14 cellular contexts compared by ENCODE assay signal in genomic region chr17:83189013-83189672, GRCh38.
DNase-seq lines count a peak whose midpoint lies in the region; ATAC-seq and TF ChIP-seq lines count a peak whose summit lies in the region.
"Had no signal": no experiment of that assay in that cellular context is flagged by ENCODE, and none has a peak within 500 bp of the region (broad histone marks: within the 10 kb centered on the region; RNA-seq: fewer than 3 reads in every experiment).

No MANE protein-coding gene starts in this region.

- H3K4me3 ChIP-seq in body of pancreas: no peak overlapping the region

- no peak for TF ChIP-seq POLR2A in body of pancreas (IDR thresholded peaks at IDR 0.05)

- H3K27ac ChIP-seq in body of pancreas: no peak overlapping the region

- intact Hi-C loops in activated CD8-positive, alpha-beta T cell treated with anti-CD3 and anti-CD28 coated beads for 36 hours (cut with micrococcal nuclease): no loop called here
- intact Hi-C loops in body of pancreas (cut with DNase I): no loop called here

- no peak for TF ChIP-seq CTCF in activated CD8-positive, alpha-beta T cell treated with anti-CD3 and anti-CD28 coated beads for 36 hours (IDR thresholded peaks at IDR 0.05)
- no peak for TF ChIP-seq CTCF in body of pancreas (IDR thresholded peaks at IDR 0.05)
- no peak for TF ChIP-seq CTCF in mesothelial cell of epicardium (IDR thresholded peaks at IDR 0.05; ENCODE audit: unreplicated experiment)

- no peaks in the 10 kb centered on the region for H3K9me3 Mint-ChIP-seq in activated CD8-positive, alpha-beta T cell treated with anti-CD3 and anti-CD28 coated beads, Interleukin-2, amount 10 ng/mL, durations not matched to agents 7 days and 5 days (ENCODE audit: insufficient read depth)
- H3K9me3 Mint-ChIP-seq in activated CD8-positive, alpha-beta T cell treated with anti-CD3 and anti-CD28 coated beads for 36 hours: no peaks in the 10 kb centered on the region
- peaks cover 14% of the 10 kb centered on the region for H3K9me3 Mint-ChIP-seq in mesothelial cell of epicardium
- H3K9me3 Mint-ChIP-seq in stimulated activated naive CD8-positive, alpha-beta T cell treated with anti-CD3 and anti-CD28 coated beads, Interleukin-15, Interleukin-2, amounts not matched to agents 100 ng/mL and 50 ng/mL, for 24 hours: no peaks in the 10 kb centered on the region
- H3K9me3 Mint-ChIP-seq: CD8-positive, alpha-beta memory T cell had no signal

- CTCF ChIA-PET in activated CD8-positive, alpha-beta T cell treated with anti-CD3 and anti-CD28 coated beads, Interleukin-2, amount 10 ng/mL, durations not matched to agents 7 days and 5 days (lab: Charles Lee): no interaction called here
- CTCF ChIA-PET in activated CD8-positive, alpha-beta T cell treated with anti-CD3 and anti-CD28 coated beads for 36 hours (lab: Charles Lee): no interaction called here

- POLR2A ChIA-PET in activated CD8-positive, alpha-beta T cell treated with anti-CD3 and anti-CD28 coated beads, Interleukin-2, amount 10 ng/mL, durations not matched to agents 7 days and 5 days (lab: Charles Lee): no interaction called here
- POLR2A ChIA-PET in activated CD8-positive, alpha-beta T cell treated with anti-CD3 and anti-CD28 coated beads for 36 hours (lab: Charles Lee): interaction anchor here (1.0 kb wide), 2 partner anchors 9 to 10 kb away, joined by 3 to 4 read pairs; no protein-coding TSS in a partner anchor

- H3K9me3 ChIP-seq in body of pancreas: no peaks in the 10 kb centered on the region

- no peaks in the 10 kb centered on the region for H3K36me3 ChIP-seq in body of pancreas (replicated peaks in 1 of 2; ENCODE audit: insufficient read depth in 1 of 2, low read depth in 2 of 2)

- peaks cover 10% of the 10 kb centered on the region for H3K27me3 Mint-ChIP-seq in activated CD8-positive, alpha-beta T cell treated with anti-CD3 and anti-CD28 coated beads, Interleukin-2, amount 10 ng/mL, durations not matched to agents 7 days and 5 days (ENCODE audit: low read depth)
- no peaks in the 10 kb centered on the region for H3K27me3 Mint-ChIP-seq in activated CD8-positive, alpha-beta T cell treated with anti-CD3 and anti-CD28 coated beads for 36 hours
- no peaks in the 10 kb centered on the region for H3K27me3 Mint-ChIP-seq in mesothelial cell of epicardium (ENCODE audit: low read depth)
- no peaks in the 10 kb centered on the region for H3K27me3 Mint-ChIP-seq in stimulated activated naive CD8-positive, alpha-beta T cell treated with anti-CD3 and anti-CD28 coated beads, Interleukin-15, Interleukin-2, amounts not matched to agents 100 ng/mL and 50 ng/mL, for 24 hours

- no peaks in the 10 kb centered on the region for H3K4me1 ChIP-seq in body of pancreas

- no peak for ATAC-seq in activated CD8-positive, alpha-beta T cell treated with anti-CD3 and anti-CD28 coated beads, Interleukin-2, amount 10 ng/mL, durations not matched to agents 7 days and 5 days
- ATAC-seq in activated CD8-positive, alpha-beta T cell treated with anti-CD3 and anti-CD28 coated beads for 36 hours: no peak
- ATAC-seq in body of pancreas: no peak

- DNase-seq in activated CD8-positive, alpha-beta T cell treated with anti-CD3 and anti-CD28 coated beads, Interleukin-2, amount 10 ng/mL, durations not matched to agents 7 days and 5 days: peak; percentile 3
- DNase-seq in activated CD8-positive, alpha-beta T cell treated with anti-CD3 and anti-CD28 coated beads for 36 hours: no peak
- peak in 3 of 4 donors; percentile 1 to 2 (median 1) for DNase-seq in body of pancreas
- DNase-seq in mesothelial cell of epicardium (ENCODE audit: low spot score in 2 of 2, unreplicated experiment in 2 of 2): peak; percentile 16 to 31
- no peak for DNase-seq in hypothalamus (lab: John Stamatoyannopoulos, UW)
- DNase-seq in globus pallidus (ENCODE audit: low spot score): no peak
- DNase-seq in midbrain (lab: John Stamatoyannopoulos, UW): no peak
- DNase-seq: amygdala; CD8-positive, alpha-beta memory T cell; NCI-H1930; NCI-H69; retina; SHP77 had no signal

- no peaks in the 10 kb centered on the region for H3K27me3 ChIP-seq in body of pancreas

- 77 to 80% methylated on average over 17 of the region's 17 CpGs for WGBS in body of pancreas, 2 donors

- H3K4me1 Mint-ChIP-seq in activated CD8-positive, alpha-beta T cell treated with anti-CD3 and anti-CD28 coated beads, Interleukin-2, amount 10 ng/mL, durations not matched to agents 7 days and 5 days (ENCODE audit: low read depth): peaks cover 23% of the 10 kb centered on the region
- H3K4me1 Mint-ChIP-seq in activated CD8-positive, alpha-beta T cell treated with anti-CD3 and anti-CD28 coated beads for 36 hours (ENCODE audit: low read depth): peaks cover 7% of the 10 kb centered on the region
- H3K4me1 Mint-ChIP-seq in mesothelial cell of epicardium: peaks cover 6% of the 10 kb centered on the region
- H3K4me1 Mint-ChIP-seq in stimulated activated naive CD8-positive, alpha-beta T cell treated with anti-CD3 and anti-CD28 coated beads, Interleukin-15, Interleukin-2, amounts not matched to agents 100 ng/mL and 50 ng/mL, for 24 hours (ENCODE audit: low read depth): peaks cover 11% of the 10 kb centered on the region

- no peak overlapping the region for H3K27ac Mint-ChIP-seq in activated CD8-positive, alpha-beta T cell treated with anti-CD3 and anti-CD28 coated beads, Interleukin-2, amount 10 ng/mL, durations not matched to agents 7 days and 5 days
- H3K27ac Mint-ChIP-seq in activated CD8-positive, alpha-beta T cell treated with anti-CD3 and anti-CD28 coated beads for 36 hours: no peak overlapping the region
- H3K27ac Mint-ChIP-seq in mesothelial cell of epicardium: peak overlapping the region; percentile 43
- peak overlapping the region; percentile 47 for H3K27ac Mint-ChIP-seq in stimulated activated naive CD8-positive, alpha-beta T cell treated with anti-CD3 and anti-CD28 coated beads, Interleukin-15, Interleukin-2, amounts not matched to agents 100 ng/mL and 50 ng/mL, for 24 hours

- H3K36me3 Mint-ChIP-seq in activated CD8-positive, alpha-beta T cell treated with anti-CD3 and anti-CD28 coated beads, Interleukin-2, amount 10 ng/mL, durations not matched to agents 7 days and 5 days (ENCODE audit: low read depth): no peaks in the 10 kb centered on the region
- H3K36me3 Mint-ChIP-seq in activated CD8-positive, alpha-beta T cell treated with anti-CD3 and anti-CD28 coated beads for 36 hours (ENCODE audit: low read depth): no peaks in the 10 kb centered on the region
- peaks cover 3% of the 10 kb centered on the region for H3K36me3 Mint-ChIP-seq in mesothelial cell of epicardium
- no peaks in the 10 kb centered on the region for H3K36me3 Mint-ChIP-seq in stimulated activated naive CD8-positive, alpha-beta T cell treated with anti-CD3 and anti-CD28 coated beads, Interleukin-15, Interleukin-2, amounts not matched to agents 100 ng/mL and 50 ng/mL, for 24 hours (ENCODE audit: low read depth)

- H3K4me3 Mint-ChIP-seq in activated CD8-positive, alpha-beta T cell treated with anti-CD3 and anti-CD28 coated beads, Interleukin-2, amount 10 ng/mL, durations not matched to agents 7 days and 5 days: no peak overlapping the region
- H3K4me3 Mint-ChIP-seq in activated CD8-positive, alpha-beta T cell treated with anti-CD3 and anti-CD28 coated beads for 36 hours: no peak overlapping the region
- no peak overlapping the region for H3K4me3 Mint-ChIP-seq in mesothelial cell of epicardium
- H3K4me3 Mint-ChIP-seq in stimulated activated naive CD8-positive, alpha-beta T cell treated with anti-CD3 and anti-CD28 coated beads, Interleukin-15, Interleukin-2, amounts not matched to agents 100 ng/mL and 50 ng/mL, for 24 hours: no peak overlapping the region
- H3K4me3 Mint-ChIP-seq: CD8-positive, alpha-beta memory T cell had no signal

Comparison
In these comparisons a context has a peak if more than half of its experiments do, and no peak if none do; other contexts are left out.
1. DNase-seq: peak in activated CD8-positive, alpha-beta T cell treated with anti-CD3 and anti-CD28 coated beads, Interleukin-2, amount 10 ng/mL, durations not matched to agents 7 days and 5 days (single experiment), body of pancreas (3 of 4) and mesothelial cell of epicardium (2 of 2); none in activated CD8-positive, alpha-beta T cell treated with anti-CD3 and anti-CD28 coated beads for 36 hours (single experiment), hypothalamus (0 of 51), globus pallidus (single experiment) and midbrain (single experiment).
2. H3K27ac Mint-ChIP-seq: peak in mesothelial cell of epicardium (single experiment) and stimulated activated naive CD8-positive, alpha-beta T cell treated with anti-CD3 and anti-CD28 coated beads, Interleukin-15, Interleukin-2, amounts not matched to agents 100 ng/mL and 50 ng/mL, for 24 hours (single experiment); none in activated CD8-positive, alpha-beta T cell treated with anti-CD3 and anti-CD28 coated beads, Interleukin-2, amount 10 ng/mL, durations not matched to agents 7 days and 5 days (single experiment) and activated CD8-positive, alpha-beta T cell treated with anti-CD3 and anti-CD28 coated beads for 36 hours (single experiment).